24 cellular contexts compared by ENCODE assay signal in the genomic region with DNA sequence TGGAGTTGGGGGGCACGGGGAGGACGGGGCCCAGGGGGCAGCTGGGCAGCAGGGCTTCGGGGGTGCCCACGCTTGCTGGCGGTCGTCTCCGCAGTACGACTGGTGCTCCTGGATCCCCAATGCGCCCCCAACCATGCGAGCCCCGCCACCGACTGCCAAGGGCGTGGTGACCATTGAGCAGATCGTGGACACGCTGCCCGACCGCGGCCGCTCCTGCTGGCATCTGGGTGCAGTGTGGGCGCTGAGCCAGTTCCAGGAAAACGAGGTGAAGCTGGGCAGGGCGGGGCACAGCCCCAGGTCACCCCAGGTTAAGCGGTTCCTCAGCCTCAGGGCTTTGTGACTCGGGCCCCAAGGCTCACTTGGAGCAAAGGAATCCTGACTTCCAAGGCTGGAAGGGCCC.
"Had no signal": no experiment of that assay in that cellular context is flagged by ENCODE, and none has a peak within 500 bp of the region (broad histone marks: within the 10 kb centered on the region; RNA-seq: fewer than 3 reads in every experiment).

No MANE protein-coding gene starts in this region.

- H3K9me3 ChIP-seq: gastrocnemius medialis, left lung, mucosa of descending colon, ovary, right lobe of liver had no signal

- H3K36me3 Mint-ChIP-seq: mesothelial cell of epicardium; natural killer cell treated with Interleukin-12 subunit alpha and Interleukin-12 subunit beta and Interleukin-15 and Interleukin-18, amount 100 ng/mL, for 72 hours had no signal

- H3K4me1 ChIP-seq: left lung had no signal

- H3K4me3 Mint-ChIP-seq: effector memory CD8-positive, alpha-beta T cell; mesothelial cell of epicardium; naive B cell; natural killer cell treated with Interleukin-12 subunit alpha and Interleukin-12 subunit beta and Interleukin-15 and Interleukin-18, amount 100 ng/mL, for 72 hours; neural crest cell had no signal

- H3K27me3 ChIP-seq: ovary, right lobe of liver had no signal

- H3K27ac Mint-ChIP-seq: effector memory CD8-positive, alpha-beta T cell; mesothelial cell of epicardium; natural killer cell treated with Interleukin-12 subunit alpha and Interleukin-12 subunit beta and Interleukin-15 and Interleukin-18, amount 100 ng/mL, for 72 hours had no signal

- H3K4me1 Mint-ChIP-seq: mesothelial cell of epicardium, neural crest cell had no signal

- H3K9me3 Mint-ChIP-seq: effector memory CD8-positive, alpha-beta T cell; mesothelial cell of epicardium; naive B cell; natural killer cell treated with Interleukin-12 subunit alpha and Interleukin-12 subunit beta and Interleukin-15 and Interleukin-18, amount 100 ng/mL, for 72 hours; neural crest cell had no signal

- DNase-seq: caudate nucleus; cerebellar nuclear complex; cortex of kidney; effector memory CD8-positive, alpha-beta T cell; gastrocnemius medialis; kidney; left lung; mesenchymal stem cell; naive B cell; nucleus accumbens; ovary; retina; right lobe of liver; stimulated activated CD4-positive, alpha-beta T cell treated with anti-CD3 and anti-CD28 coated beads, Interleukin-12 subunit alpha, Interleukin-12 subunit beta, amount 100 ng/mL, for 4 hours; stimulated activated CD4-positive, alpha-beta T cell treated with anti-CD3 and anti-CD28 coated beads, Interleukin-1b, Interleukin-23, amount 100 ng/mL, for 48 hours; stimulated activated CD4-positive, alpha-beta T cell treated with anti-CD3 and anti-CD28 coated beads, Interleukin-4, amount 100 ng/mL, for 1 hour; stimulated activated CD8-positive, alpha-beta memory T cell treated with anti-CD3 and anti-CD28 coated beads, Interleukin-4, amount 100 ng/mL, for 48 hours; stimulated activated naive CD4-positive, alpha-beta T cell treated with Interleukin-2 at 50 U/mL for 16 hours; trophoblast cell had no signal

- ATAC-seq: effector memory CD8-positive, alpha-beta T cell; gastrocnemius medialis; left lung; natural killer cell treated with Interleukin-12 subunit alpha and Interleukin-12 subunit beta and Interleukin-15 and Interleukin-18, amount 100 ng/mL, for 72 hours; right lobe of liver had no signal

- H3K4me2 ChIP-seq: smooth muscle cell had no signal

- H3K36me3 ChIP-seq: gastrocnemius medialis, ovary, right lobe of liver had no signal

- H3K27me3 Mint-ChIP-seq: naive B cell had no signal

- H3K27ac ChIP-seq: gastrocnemius medialis, left lung, ovary, right lobe of liver had no signal

- H3K4me3 ChIP-seq: gastrocnemius medialis, left lung, mucosa of descending colon, ovary, right lobe of liver, smooth muscle cell had no signal
